10 cellular contexts compared by ENCODE assay signal in genomic region chr3:114498779-114499370, GRCh38.
DNase-seq lines count a peak whose midpoint lies in the region; ATAC-seq, FAIRE-seq and TF ChIP-seq lines count a peak whose summit lies in the region.
"Had no signal": no experiment of that assay in that cellular context is flagged by ENCODE, and none has a peak within 500 bp of the region (broad histone marks: within the 10 kb centered on the region; RNA-seq: fewer than 3 reads in every experiment).

No MANE protein-coding gene starts in this region.

- H3K4me1 ChIP-seq in A549 (peaks cover 55% of the 10 kb centered on the region), left ventricle myocardium inferior (peaks cover 69% of the 10 kb centered on the region), spleen (peaks cover 8 to 18% (median 10%) of the 10 kb centered on the region in 6 donors)

- TF ChIP-seq EP300 in A549 (IDR thresholded peaks at IDR 0.05), result peak in 1 of 2 experiments; percentile 26; a peak in 1 of 5 replicates

- H3K27me3 Mint-ChIP-seq in T-helper 2 cell treated with Interferon-gamma antibody and Interleukin-4, amounts not matched to agents 5 μg/mL and 100 μg/mL, for 36 hours (ENCODE audit: low read depth), result peaks cover 24% of the 10 kb centered on the region

- H3K9me3 ChIP-seq in A549, result no peaks in the 10 kb centered on the region
- H3K9me3 ChIP-seq in left ventricle myocardium inferior (replicated peaks), result no peaks in the 10 kb centered on the region
- no peaks in the 10 kb centered on the region for H3K9me3 ChIP-seq in spleen
- H3K9me3 ChIP-seq: BLaER1 treated with 17β-estradiol and CSF1 and Interleukin-3, amounts not matched to agents 10 nM and 100 nM had no signal

- TF ChIP-seq CTCF in A549 (IDR thresholded peaks at IDR 0.05) (no peak), left ventricle myocardium inferior (IDR thresholded peaks at IDR 0.05; ENCODE audit: borderline replicate concordance) (no peak), spleen (IDR thresholded peaks at IDR 0.05 in 8 of 11, conservative IDR thresholded peaks at IDR 0.05 in 3 of 11) (no peak)

- POLR2A ChIA-PET in A549 (lab: Yijun Ruan, JAX), result no interaction called here

- no peak for FAIRE-seq in A549 (lab: Jason Lieb, UNC)

- intact Hi-C loops in left ventricle myocardium inferior (cut with micrococcal nuclease) (no loop called here), spleen (cut with DNase I; ENCODE audit: low total_unique reads) (no loop called here)

- ATAC-seq in A549 (peak; percentile 95), SK-N-SH treated with all-trans-retinoic acid at 6 μM for 48 hours (peak; percentile 95), HG03460 (IDR thresholded peaks at IDR 0.05; ENCODE audit: unreplicated experiment) (no peak), GM18498 (IDR thresholded peaks at IDR 0.05; ENCODE audit: unreplicated experiment) (no peak)

- H3K27ac ChIP-seq in A549 (peak overlapping the region; percentile 77 to 86), left ventricle myocardium inferior (replicated peaks) (peak overlapping the region; percentile 50), spleen (no peak overlapping the region)
- H3K27ac ChIP-seq: BLaER1 treated with 17β-estradiol and CSF1 and Interleukin-3, amounts not matched to agents 10 nM and 100 nM had no signal

- WGBS in A549 (ENCODE audit: missing lambda C conversion rate), result 7% methylated on average over 6 of the region's 6 CpGs
- WGBS in spleen, 5 donors, result 86 to 94% (median 91%) methylated on average over 6 of the region's 6 CpGs

- H3K27me3 ChIP-seq in left ventricle myocardium inferior (ENCODE audit: low read depth), result no peaks in the 10 kb centered on the region
- no peaks in the 10 kb centered on the region for H3K27me3 ChIP-seq in spleen (replicated peaks in 1 of 7)
- H3K27me3 ChIP-seq: BLaER1 treated with 17β-estradiol and CSF1 and Interleukin-3, amounts not matched to agents 10 nM and 100 nM had no signal

- H3K27ac Mint-ChIP-seq in T-helper 2 cell treated with Interferon-gamma antibody and Interleukin-4, amounts not matched to agents 5 μg/mL and 100 μg/mL, for 36 hours, result no peak overlapping the region
- H3K27ac Mint-ChIP-seq: immature natural killer cell had no signal

- CTCF ChIA-PET in A549 (lab: Yijun Ruan, JAX), result interaction anchor here (1.1 to 1.6 kb wide), 5 partner anchors 8 to 116 kb away, joined by 3 to 6 read pairs (median 4); no protein-coding TSS in a partner anchor

- no peaks in the 10 kb centered on the region for H3K9me3 Mint-ChIP-seq in T-helper 2 cell treated with Interferon-gamma antibody and Interleukin-4, amounts not matched to agents 5 μg/mL and 100 μg/mL, for 36 hours
- H3K9me3 Mint-ChIP-seq: immature natural killer cell had no signal

- TF ChIP-seq POLR2A in A549 (IDR thresholded peaks at IDR 0.05; ENCODE audit: low read length) (no peak), spleen (IDR thresholded peaks at IDR 0.05) (no peak)

- no peak overlapping the region for H3K4me3 Mint-ChIP-seq in T-helper 2 cell treated with Interferon-gamma antibody and Interleukin-4, amounts not matched to agents 5 μg/mL and 100 μg/mL, for 36 hours

- H3K36me3 Mint-ChIP-seq in T-helper 2 cell treated with Interferon-gamma antibody and Interleukin-4, amounts not matched to agents 5 μg/mL and 100 μg/mL, for 36 hours (ENCODE audit: low read depth), result no peaks in the 10 kb centered on the region

- no peak for TF ChIP-seq RAD21 in A549 (conservative IDR thresholded peaks at IDR 0.05 in 1 of 2, IDR thresholded peaks at IDR 0.05 in 1 of 2)

- H3K4me2 ChIP-seq in A549, result peak overlapping the region; percentile 83

- H3K4me3 ChIP-seq in A549, result no peak overlapping the region
- H3K4me3 ChIP-seq in left ventricle myocardium inferior, result no peak overlapping the region
- H3K4me3 ChIP-seq in spleen, result no peak overlapping the region
- H3K4me3 ChIP-seq: BLaER1 treated with 17β-estradiol and CSF1 and Interleukin-3, amounts not matched to agents 10 nM and 100 nM had no signal

- no peaks in the 10 kb centered on the region for H3K36me3 ChIP-seq in left ventricle myocardium inferior
- H3K36me3 ChIP-seq in spleen, result no peaks in the 10 kb centered on the region
- H3K36me3 ChIP-seq: BLaER1 treated with 17β-estradiol and CSF1 and Interleukin-3, amounts not matched to agents 10 nM and 100 nM had no signal

- DNase-seq in A549 (ENCODE audit: low read depth in 1 of 2, low spot score in 1 of 2), result peak; percentile 51 to 87
- DNase-seq in HK-2 (ENCODE audit: unreplicated experiment), result peak; percentile 41
- DNase-seq in left ventricle myocardium inferior, result peak; percentile 19
- no peak for DNase-seq in spleen
- DNase-seq in T-helper 2 cell treated with Interferon-gamma antibody and Interleukin-4, amounts not matched to agents 5 μg/mL and 100 μg/mL, for 36 hours (ENCODE audit: low spot score), result no peak
- DNase-seq: immature natural killer cell had no signal

- H3K4me1 Mint-ChIP-seq in T-helper 2 cell treated with Interferon-gamma antibody and Interleukin-4, amounts not matched to agents 5 μg/mL and 100 μg/mL, for 36 hours (ENCODE audit: low read depth), result peaks cover 18% of the 10 kb centered on the region

TF ChIP-seq in A549, 52 proteins besides CTCF, POLR2A, EP300 and RAD21 (continues in another document):
- no peak for TF ChIP-seq MAZ (IDR thresholded peaks at IDR 0.05; ENCODE audit: borderline replicate concordance, low read depth, low read length)
- no peak for TF ChIP-seq GATA3 (IDR thresholded peaks at IDR 0.05; ENCODE audit: borderline replicate concordance)
- TF ChIP-seq, protein P1, sequence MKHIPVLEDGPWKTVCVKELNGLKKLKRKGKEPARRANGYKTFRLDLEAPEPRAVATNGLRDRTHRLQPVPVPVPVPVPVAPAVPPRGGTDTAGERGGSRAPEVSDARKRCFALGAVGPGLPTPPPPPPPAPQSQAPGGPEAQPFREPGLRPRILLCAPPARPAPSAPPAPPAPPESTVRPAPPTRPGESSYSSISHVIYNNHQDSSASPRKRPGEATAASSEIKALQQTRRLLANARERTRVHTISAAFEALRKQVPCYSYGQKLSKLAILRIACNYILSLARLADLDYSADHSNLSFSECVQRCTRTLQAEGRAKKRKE (CRISPR knock-in tag; IDR thresholded peaks at IDR 0.05; ENCODE audit: low read depth), result no peak
- TF ChIP-seq CHD4 (IDR thresholded peaks at IDR 0.05; ENCODE audit: borderline replicate concordance), result no peak
- TF ChIP-seq, protein P2, sequence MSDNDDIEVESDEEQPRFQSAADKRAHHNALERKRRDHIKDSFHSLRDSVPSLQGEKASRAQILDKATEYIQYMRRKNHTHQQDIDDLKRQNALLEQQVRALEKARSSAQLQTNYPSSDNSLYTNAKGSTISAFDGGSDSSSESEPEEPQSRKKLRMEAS (IDR thresholded peaks at IDR 0.05), result no peak
- TF ChIP-seq KDM5A (IDR thresholded peaks at IDR 0.05), result no peak
- peak; percentile 44; the same call in 1 of the 2 replicates for TF ChIP-seq JUNB (IDR thresholded peaks at IDR 0.05)
- TF ChIP-seq NFE2L2 (conservative IDR thresholded peaks at IDR 0.05; ENCODE audit: low read length), result peak; percentile 55; the same call in 1 of the 2 replicates
- no peak for TF ChIP-seq RCOR1 (IDR thresholded peaks at IDR 0.05; ENCODE audit: low read depth, low read length)
- TF ChIP-seq JUN (IDR thresholded peaks at IDR 0.05), result no peak
- TF ChIP-seq CBX8 (IDR thresholded peaks at IDR 0.05), result no peak

TF ChIP-seq in SK-N-SH treated with all-trans-retinoic acid at 6 μM for 48 hours, 23 proteins besides CTCF, POLR2A, EP300 and RAD21:
- TF ChIP-seq ZFP3 (CRISPR knock-in tag; IDR thresholded peaks at IDR 0.05) (peak; percentile 93), TOX (CRISPR knock-in tag; IDR thresholded peaks at IDR 0.05; ENCODE audit: borderline replicate concordance) (no peak), ISL1 (CRISPR knock-in tag; IDR thresholded peaks at IDR 0.05) (peak; percentile 32; the same call in 1 of the 2 replicates)

Comparison
In these comparisons a context has a peak if more than half of its experiments do, and no peak if none do; other contexts are left out.
1. ATAC-seq: peak in A549 (2 of 2) and SK-N-SH treated with all-trans-retinoic acid at 6 μM for 48 hours (single experiment); none in HG03460 (single experiment) and GM18498 (single experiment).
2. DNase-seq: peak in A549 (2 of 2), HK-2 (single experiment) and left ventricle myocardium inferior (single experiment); none in spleen (single experiment) and T-helper 2 cell treated with Interferon-gamma antibody and Interleukin-4, amounts not matched to agents 5 μg/mL and 100 μg/mL, for 36 hours (single experiment).
3. H3K27ac ChIP-seq: peak in A549 (2 of 2) and left ventricle myocardium inferior (single experiment); none in spleen (0 of 8).